Comparison of ENCODE assay signal across 8 cellular contexts in genomic region chr19:40403262-40403984, GRCh38. TPM values are rescaled to one million over a fixed set of nuclear protein-coding genes. Genes with fewer than 3 reads are reported as not detected.
DNase-seq lines count a peak whose midpoint lies in the region; ATAC-seq and TF ChIP-seq lines count a peak whose summit lies in the region.

No MANE protein-coding gene starts in this region.

- H3K27me3 ChIP-seq in HL-60 (ENCODE audit: insufficient read depth, poor library complexity, severe bottlenecking): peaks cover 13% of the 10 kb centered on the region
- H3K27me3 ChIP-seq in esophagus squamous epithelium: no peaks in the 10 kb centered on the region
- no peaks in the 10 kb centered on the region for H3K27me3 ChIP-seq in naive thymus-derived CD4-positive, alpha-beta T cell (ENCODE audit: control insufficient read depth in 2 of 2, insufficient read depth in 2 of 2, low read length in 2 of 2)

- peak overlapping the region; percentile 77 to 97 (median 85) for H3K27ac Mint-ChIP-seq in CD14-positive monocyte
- peak overlapping the region; percentile 75 to 93 (median 86) for H3K27ac Mint-ChIP-seq in naive thymus-derived CD4-positive, alpha-beta T cell
- H3K27ac Mint-ChIP-seq in stimulated activated naive B cell treated with anti-CD40 and anti-IgM and Interleukin-4, amounts not matched to agents 10 μg/mL and 1 μg/mL and 100 μg/mL, for 72 hours: no peak overlapping the region

- intact Hi-C loops in CD14-positive monocyte (cut with micrococcal nuclease) (loop anchor here in 1 of 2 donors (5.0 kb wide), 1 partner anchor 56 kb away; the partner anchor contains the start of genes C19orf47 and PLD3), esophagus squamous epithelium (cut with DNase I) (no loop called here)
- intact Hi-C loops in naive thymus-derived CD4-positive, alpha-beta T cell (cut with micrococcal nuclease): loop anchor here (1.0 kb wide), 2 partner anchors 40 to 118 kb away; partner anchors contain the start of gene AKT2 (in 1 of the 2)

- no peaks in the 10 kb centered on the region for H3K9me3 ChIP-seq in esophagus squamous epithelium
- H3K9me3 ChIP-seq in naive thymus-derived CD4-positive, alpha-beta T cell (ENCODE audit: control insufficient read depth in 2 of 3, low read length in 3 of 3): no peaks in the 10 kb centered on the region

- DNase-seq in CD14-positive monocyte (ENCODE audit: low spot score) (peak; percentile 87), HL-60 (ENCODE audit: low read depth in 1 of 2, low spot score in 1 of 2) (peak; percentile 51 to 72), OCI-M1 (lab: John Stamatoyannopoulos, UW) (peak; percentile 93), esophagus squamous epithelium (lab: John Stamatoyannopoulos, UW) (peak; percentile 63)
- DNase-seq in activated T-cell treated with anti-CD3 and anti-CD28 coated beads, Interleukin-2, amount 50 U/mL, for 1 hour: peak; percentile 76
- peak; percentile 54 to 84 (median 69) for DNase-seq in naive thymus-derived CD4-positive, alpha-beta T cell
- DNase-seq in stimulated activated naive B cell treated with anti-CD40 and anti-IgM and Interleukin-4, amounts not matched to agents 10 μg/mL and 1 μg/mL and 100 μg/mL, for 72 hours: peak; percentile 80

- CTCF ChIA-PET in naive thymus-derived CD4-positive, alpha-beta T cell (lab: Charles Lee): interaction anchor here (0.6 kb wide), 1 partner anchor 1085 kb away, joined by 3 read pairs; no protein-coding TSS in a partner anchor

- TF ChIP-seq POLR2A in esophagus squamous epithelium (IDR thresholded peaks at IDR 0.05): peak in 1 of 4 donors; percentile 21

- H3K36me3 ChIP-seq in esophagus squamous epithelium: no peaks in the 10 kb centered on the region
- no peaks in the 10 kb centered on the region for H3K36me3 ChIP-seq in naive thymus-derived CD4-positive, alpha-beta T cell (ENCODE audit: control insufficient read depth in 2 of 3, insufficient read depth in 3 of 3, low read length in 3 of 3)

- H3K27me3 Mint-ChIP-seq in CD14-positive monocyte (ENCODE audit: low read depth in 3 of 3): peaks cover 2 to 12% (median 2%) of the 10 kb centered on the region in 3 donors
- H3K27me3 Mint-ChIP-seq in naive thymus-derived CD4-positive, alpha-beta T cell: peaks cover 0 to 6% (median 0%) of the 10 kb centered on the region in 5 donors
- H3K27me3 Mint-ChIP-seq in stimulated activated naive B cell treated with anti-CD40 and anti-IgM and Interleukin-4, amounts not matched to agents 10 μg/mL and 1 μg/mL and 100 μg/mL, for 72 hours: peaks cover 14 to 25% of the 10 kb centered on the region in 2 donors

- peaks cover 0 to 3% (median 0%) of the 10 kb centered on the region in 7 donors for H3K9me3 Mint-ChIP-seq in CD14-positive monocyte
- peaks cover 0 to 3% (median 0%) of the 10 kb centered on the region in 11 donors for H3K9me3 Mint-ChIP-seq in naive thymus-derived CD4-positive, alpha-beta T cell
- no peaks in the 10 kb centered on the region for H3K9me3 Mint-ChIP-seq in stimulated activated naive B cell treated with anti-CD40 and anti-IgM and Interleukin-4, amounts not matched to agents 10 μg/mL and 1 μg/mL and 100 μg/mL, for 72 hours

- H3K36me3 Mint-ChIP-seq in CD14-positive monocyte: peaks cover 0 to 3% of the 10 kb centered on the region in 2 donors
- peaks cover 0 to 5% (median 0%) of the 10 kb centered on the region in 5 donors for H3K36me3 Mint-ChIP-seq in naive thymus-derived CD4-positive, alpha-beta T cell
- H3K36me3 Mint-ChIP-seq in stimulated activated naive B cell treated with anti-CD40 and anti-IgM and Interleukin-4, amounts not matched to agents 10 μg/mL and 1 μg/mL and 100 μg/mL, for 72 hours: peaks cover 0 to 4% of the 10 kb centered on the region in 2 donors

- H3K4me3 Mint-ChIP-seq in CD14-positive monocyte: peak overlapping the region; percentile 89 to 99
- H3K4me3 Mint-ChIP-seq in naive thymus-derived CD4-positive, alpha-beta T cell: peak overlapping the region; percentile 78 to 98 (median 93)
- peak overlapping the region; percentile 85 to 91 for H3K4me3 Mint-ChIP-seq in stimulated activated naive B cell treated with anti-CD40 and anti-IgM and Interleukin-4, amounts not matched to agents 10 μg/mL and 1 μg/mL and 100 μg/mL, for 72 hours

- H3K27ac ChIP-seq in HL-60 (replicated peaks) (no peak overlapping the region), esophagus squamous epithelium (peak overlapping the region; percentile 80 to 91 (median 88))
- peak overlapping the region; percentile 79 for H3K27ac ChIP-seq in naive thymus-derived CD4-positive, alpha-beta T cell (ENCODE audit: low read depth, low read length)

- H3K4me1 Mint-ChIP-seq in CD14-positive monocyte: peaks cover 27% of the 10 kb centered on the region
- H3K4me1 Mint-ChIP-seq in naive thymus-derived CD4-positive, alpha-beta T cell: peaks cover 22 to 42% (median 36%) of the 10 kb centered on the region in 7 donors
- H3K4me1 Mint-ChIP-seq in stimulated activated naive B cell treated with anti-CD40 and anti-IgM and Interleukin-4, amounts not matched to agents 10 μg/mL and 1 μg/mL and 100 μg/mL, for 72 hours: peaks cover 16 to 27% of the 10 kb centered on the region in 2 donors

- peak; percentile 64 for ATAC-seq in GM19372 (IDR thresholded peaks at IDR 0.05; ENCODE audit: low read depth, unreplicated experiment)
- ATAC-seq in naive thymus-derived CD4-positive, alpha-beta T cell: peak; percentile 80
- peak; percentile 70 to 80 for ATAC-seq in stimulated activated naive B cell treated with anti-CD40 and anti-IgM and Interleukin-4, amounts not matched to agents 10 μg/mL and 1 μg/mL and 100 μg/mL, for 72 hours (replicated peaks)

- H3K4me3 ChIP-seq in HL-60 (replicated peaks; ENCODE audit: insufficient read depth, low read length): peak overlapping the region; percentile 48
- H3K4me3 ChIP-seq in esophagus squamous epithelium: peak overlapping the region; percentile 45 to 72 (median 62)
- H3K4me3 ChIP-seq in naive thymus-derived CD4-positive, alpha-beta T cell (ENCODE audit: low read length): peak overlapping the region; percentile 74

- TF ChIP-seq CTCF in CD14-positive monocyte (IDR thresholded peaks at IDR 0.05) (no peak), HL-60 (IDR thresholded peaks at IDR 0.05; ENCODE audit: insufficient read depth, low read length) (no peak), esophagus squamous epithelium (IDR thresholded peaks at IDR 0.05) (no peak)

- WGBS in esophagus squamous epithelium, 2 donors: 0 to 3% methylated on average over 5 to 9 of the region's 41 CpGs

- peaks cover 0 to 34% (median 12%) of the 10 kb centered on the region in 3 donors for H3K4me1 ChIP-seq in esophagus squamous epithelium
- peaks cover 5 to 12% of the 10 kb centered on the region in 2 donors for H3K4me1 ChIP-seq in naive thymus-derived CD4-positive, alpha-beta T cell (ENCODE audit: control insufficient read depth in 2 of 2, insufficient read depth in 2 of 2, low read length in 2 of 2)

- POLR2A ChIA-PET in naive thymus-derived CD4-positive, alpha-beta T cell (lab: Charles Lee): interaction anchor here (0.6 to 4.6 kb wide), 14 partner anchors 9 to 928 kb away, joined by 3 to 25 read pairs (median 4); partner anchors contain the start of genes BLVRB, C19orf47, PRX and SERTAD1

RNA-seq across cellular contexts. Expression of gene PRX, which starts 9.8 kb away (rescaled TPM):
- under 1 TPM in 1 of 2 donors, not detected in 1; 0.13 TPM for polyA plus RNA-seq in CD14-positive monocyte
- total RNA-seq in esophagus squamous epithelium: 1 to 10 TPM in 3 of 4 donors, under 1 TPM in 1; 0.70 to 6.1 (median 2.4) TPM
- total RNA-seq in naive thymus-derived CD4-positive, alpha-beta T cell: 1 to 10 TPM in 4 of 5 experiments, under 1 TPM in 1; 0.85 to 4.0 (median 2.6) TPM
- under 1 TPM; 0.14 to 0.60 TPM for polyA plus RNA-seq in naive thymus-derived CD4-positive, alpha-beta T cell

RNA-seq across cellular contexts. Expression of gene HIPK4, which starts 13.4 kb away (rescaled TPM):
- not detected for polyA plus RNA-seq in CD14-positive monocyte
- total RNA-seq in esophagus squamous epithelium: under 1 TPM in 1 of 4 donors, not detected in 3; 0.19 TPM
- under 1 TPM in 2 of 5 experiments, not detected in 3; 0.12 to 0.24 TPM for total RNA-seq in naive thymus-derived CD4-positive, alpha-beta T cell
- polyA plus RNA-seq in naive thymus-derived CD4-positive, alpha-beta T cell: not detected

RNA-seq across cellular contexts. Expression of gene SERTAD1, which starts 22.4 kb away (rescaled TPM):
- polyA plus RNA-seq in CD14-positive monocyte: 10 to 100 TPM; 21.0 to 21.6 TPM
- total RNA-seq in esophagus squamous epithelium: 10 to 100 TPM; 10.2 to 24.9 (median 16.2) TPM
- total RNA-seq in naive thymus-derived CD4-positive, alpha-beta T cell: 10 to 100 TPM in 4 of 5 experiments, 1 to 10 TPM in 1; 8.1 to 30.9 (median 13.5) TPM
- polyA plus RNA-seq in naive thymus-derived CD4-positive, alpha-beta T cell: 1 to 10 TPM; 3.3 to 6.9 TPM

RNA-seq across cellular contexts. Expression of gene SERTAD3, which starts 40.7 kb away (rescaled TPM):
- polyA plus RNA-seq in CD14-positive monocyte: 10 to 100 TPM; 30.4 to 49.4 TPM
- 10 to 100 TPM in 3 of 4 donors, 1 to 10 TPM in 1; 8.9 to 17.4 (median 12.0) TPM for total RNA-seq in esophagus squamous epithelium
- 10 to 100 TPM; 15.2 to 44.1 (median 17.8) TPM for total RNA-seq in naive thymus-derived CD4-positive, alpha-beta T cell
- polyA plus RNA-seq in naive thymus-derived CD4-positive, alpha-beta T cell: 1 to 10 TPM; 2.7 to 4.4 TPM

RNA-seq across cellular contexts. Expression of gene PLD3, which starts 54.9 kb away (rescaled TPM):
- polyA plus RNA-seq in CD14-positive monocyte: 100 to 1,000 TPM; 168 to 170 TPM
- total RNA-seq in esophagus squamous epithelium: 100 to 1,000 TPM in 3 of 4 donors, 10 to 100 TPM in 1; 56.8 to 163 (median 128) TPM
- total RNA-seq in naive thymus-derived CD4-positive, alpha-beta T cell: 100 to 1,000 TPM in 3 of 5 experiments, 10 to 100 TPM in 2; 75.4 to 137 (median 114) TPM
- polyA plus RNA-seq in naive thymus-derived CD4-positive, alpha-beta T cell: 10 to 100 TPM; 60.1 to 82.1 TPM
